In the genomic region with DNA sequence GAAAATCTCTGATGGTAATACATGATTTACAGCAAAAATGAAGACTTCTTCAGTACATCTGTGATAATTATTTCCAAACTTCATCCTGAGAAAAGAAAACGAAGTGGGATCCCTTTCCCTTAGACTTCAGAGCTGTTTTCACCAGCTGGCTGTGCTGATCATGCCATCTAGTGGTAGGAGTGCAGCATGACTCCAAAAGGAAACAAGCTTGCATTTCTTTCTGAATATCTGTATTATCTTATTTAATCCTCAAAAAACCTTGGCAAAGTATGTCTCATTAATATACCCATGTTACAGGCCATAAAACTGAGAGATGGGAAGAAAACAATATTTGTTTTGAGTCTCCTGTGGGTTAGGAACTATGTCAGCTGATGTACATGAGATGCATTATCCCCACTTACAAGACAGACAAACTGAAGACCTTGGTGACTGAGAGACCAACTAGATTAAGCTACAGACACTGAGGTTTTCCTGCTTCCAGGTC, we compare ENCODE assay signal across 8 cellular contexts. TPM values are rescaled to one million over a fixed set of nuclear protein-coding genes. Genes with fewer than 3 reads are reported as not detected.
A peak's percentile ranks its signal among the peaks of the same experiment; 100 is the strongest.
DNase-seq lines count a peak whose midpoint lies in the region; ATAC-seq and TF ChIP-seq lines count a peak whose summit lies in the region.

No MANE protein-coding gene starts in this region.

- in situ Hi-C loops in Caki2 (cut with HindIII; ENCODE audit: low pct_unique_long_range_greater_than_20kb, low sequenced_read_pairs) (no loop called here), gastrocnemius medialis (cut with MboI; ENCODE audit: low sequenced_read_pairs in 4 of 4) (loop anchor here (5.0 to 25.0 kb wide), 6 partner anchors 168 to 630 kb away; no protein-coding TSS in a partner anchor)

- intact Hi-C loops in gastrocnemius medialis (cut with DNase I; ENCODE audit: low total_unique reads): loop anchor here (1.0 to 5.0 kb wide), 3 partner anchors 168 to 397 kb away; no protein-coding TSS in a partner anchor

- H3K9me3 ChIP-seq in right atrium auricular region (no peaks in the 10 kb centered on the region), gastrocnemius medialis (no peaks in the 10 kb centered on the region)

- no peaks in the 10 kb centered on the region for H3K36me3 ChIP-seq in H7 (replicated peaks; ENCODE audit: control insufficient read depth, insufficient read depth, low read length)
- H3K36me3 ChIP-seq in right atrium auricular region: no peaks in the 10 kb centered on the region
- H3K36me3 ChIP-seq in gastrocnemius medialis: no peaks in the 10 kb centered on the region

- DNase-seq in Caki2 (ENCODE audit: low read depth) (peak; percentile 46), H7 (peak; percentile 58), NCI-H526 treated with DMSO at 0.1 percent for 48 hours (lab: John Stamatoyannopoulos, UW) (peak; percentile 82), amniotic epithelial cell (ENCODE audit: low read depth) (peak; percentile 51), right atrium auricular region (ENCODE audit: low spot score) (no peak), gastrocnemius medialis (no peak)

- H3K4me3 ChIP-seq in H7 (ENCODE audit: insufficient read depth, low read depth, low read length) (no peak overlapping the region), right atrium auricular region (no peak overlapping the region), gastrocnemius medialis (no peak overlapping the region)

- no peak for TF ChIP-seq POLR2A in gastrocnemius medialis (IDR thresholded peaks at IDR 0.05)

- peaks cover 0 to 23% of the 10 kb centered on the region in 2 donors for H3K4me1 ChIP-seq in right atrium auricular region
- H3K4me1 ChIP-seq in gastrocnemius medialis: peaks cover 0 to 4% of the 10 kb centered on the region in 2 donors

- no peaks in the 10 kb centered on the region for H3K27me3 ChIP-seq in H7 (ENCODE audit: control insufficient read depth, insufficient read depth, low read length)
- H3K27me3 ChIP-seq in right atrium auricular region: no peaks in the 10 kb centered on the region
- H3K27me3 ChIP-seq in gastrocnemius medialis: no peaks in the 10 kb centered on the region

- peak in 1 of 2 donors; percentile 64 for ATAC-seq in gastrocnemius medialis
- no peak for ATAC-seq in GM19023 (IDR thresholded peaks at IDR 0.05; ENCODE audit: unreplicated experiment)
- no peak for ATAC-seq in GM21515 (IDR thresholded peaks at IDR 0.05; ENCODE audit: unreplicated experiment)

- peak; percentile 90 to 94 for TF ChIP-seq CTCF in right atrium auricular region (IDR thresholded peaks at IDR 0.05)
- TF ChIP-seq CTCF in gastrocnemius medialis (IDR thresholded peaks at IDR 0.05 in 4 of 5, conservative IDR thresholded peaks at IDR 0.05 in 1 of 5): peak; percentile 78 to 95 (median 87)

- H3K27ac ChIP-seq in right atrium auricular region: peak overlapping the region in 1 of 2 donors; percentile 37
- H3K27ac ChIP-seq in gastrocnemius medialis: no peak overlapping the region

RNA-seq across cellular contexts. Expression of a gene that starts 9.8 kb away (rescaled TPM):
- total RNA-seq in Caki2 (2014; rRNA removed; shearing (Covaris generic); ENCODE audit: low replicate concordance): not detected in 2 replicates
- total RNA-seq in H7 (2014; rRNA removed; shearing (Covaris generic)): not detected in 2 replicates
- total RNA-seq in right atrium auricular region (not detected), gastrocnemius medialis (not detected)

RNA-seq across cellular contexts. Expression of a gene that starts 35.4 kb away (rescaled TPM):
- total RNA-seq in Caki2 (2014; rRNA removed; shearing (Covaris generic); ENCODE audit: low replicate concordance): 2.3 and 6.1 TPM in 2 replicates
- 16.8 and 26.1 TPM in 2 replicates for total RNA-seq in H7 (2014; rRNA removed; shearing (Covaris generic))
- total RNA-seq in right atrium auricular region (1 to 10 TPM; 7.5 to 9.2 TPM), gastrocnemius medialis (10 to 100 TPM in 3 of 4 donors, 1 to 10 TPM in 1; 6.2 to 15.6 (median 10.4) TPM)

Comparison
In these comparisons a context has a peak if more than half of its experiments do, and no peak if none do; other contexts are left out.
1. DNase-seq: peak in Caki2 (single experiment), H7 (single experiment), NCI-H526 treated with DMSO at 0.1 percent for 48 hours (single experiment) and amniotic epithelial cell (single experiment); none in right atrium auricular region (single experiment) and gastrocnemius medialis (0 of 2).